Comparison of ENCODE assay signal across 1 cellular context in genomic region chr15:88638626-88639372, GRCh38.
TF ChIP-seq lines count a peak whose summit lies in the region.

Gene ISG20 (plus strand): TSS chr15:88639016. CDS start chr15:88639367, 351 bp downstream.

TF ChIP-seq in HEK293, 187 proteins besides CTCF, POLR2A, EP300 and RAD21 (continued from another document):
- TF ChIP-seq ZNF704 (tag by site-specific recombination; IDR thresholded peaks at IDR 0.05) (no peak), ZIC2 (tag by site-specific recombination; IDR thresholded peaks at IDR 0.05) (peak; percentile 51; the same call in 1 of the 2 replicates), ZNF350 (tag by site-specific recombination; IDR thresholded peaks at IDR 0.05) (no peak), PRDM10 (tag by site-specific recombination; IDR thresholded peaks at IDR 0.05) (peak; percentile 99), ZNF501 (tag by site-specific recombination; IDR thresholded peaks at IDR 0.05) (no peak)
